8 cellular contexts compared by ENCODE assay signal in genomic region chr6:116280960-116281316, GRCh38. TPM values are rescaled to one million over a fixed set of nuclear protein-coding genes. Genes with fewer than 3 reads are reported as not detected.
DNase-seq lines count a peak whose midpoint lies in the region; ATAC-seq, FAIRE-seq and TF ChIP-seq lines count a peak whose summit lies in the region.

No MANE protein-coding gene starts in this region.

- no peak for ATAC-seq in heart left ventricle
- no peak for ATAC-seq in upper lobe of right lung
- no peak for ATAC-seq in aorta (ENCODE audit: low FRiP score)

- TF ChIP-seq CTCF in heart left ventricle (IDR thresholded peaks at IDR 0.05) (no peak), astrocyte (IDR thresholded peaks at IDR 0.05; ENCODE audit: insufficient read depth, low read depth, low read length) (no peak), upper lobe of right lung (IDR thresholded peaks at IDR 0.05) (no peak)

- H3K4me1 ChIP-seq in heart left ventricle (peaks cover 8 to 56% (median 42%) of the 10 kb centered on the region in 12 donors), astrocyte (ENCODE audit: insufficient read depth, low read length) (peaks cover 20% of the 10 kb centered on the region), mesodermal cell (ENCODE audit: control insufficient read depth, insufficient read depth, low read length, poor library complexity, severe bottlenecking) (peaks cover 8% of the 10 kb centered on the region), upper lobe of right lung (peaks cover 30% of the 10 kb centered on the region), aorta (ENCODE audit: control insufficient read depth in 1 of 2, insufficient read depth in 2 of 2, low read length in 2 of 2) (peaks cover 0 to 7% of the 10 kb centered on the region in 2 donors)

- H3K27ac Mint-ChIP-seq in astrocyte (ENCODE audit: unreplicated experiment), result peak overlapping the region; percentile 99

- no peaks in the 10 kb centered on the region for H3K27me3 Mint-ChIP-seq in astrocyte (ENCODE audit: low read depth, unreplicated experiment)

- TF ChIP-seq POLR2A in heart left ventricle (IDR thresholded peaks at IDR 0.05), result no peak

- peaks cover 32% of the 10 kb centered on the region for H4K20me1 ChIP-seq in astrocyte (ENCODE audit: insufficient read depth, low read length)

- H3K79me2 ChIP-seq in astrocyte (ENCODE audit: insufficient read depth, low read length), result peaks cover 36% of the 10 kb centered on the region

- intact Hi-C loops in heart left ventricle (cut with DNase I), result loop anchor here in 8 of 10 donors (1.0 to 10.0 kb wide), 8 partner anchors 27 to 284 kb away; partner anchors contain the start of genes DSE (in 2 of the 8) and TSPYL4 (in 1 of the 8)
- intact Hi-C loops in cardiac septum (cut with DNase I), result loop anchor here (10.0 kb wide), 1 partner anchor 164 kb away; no protein-coding TSS in a partner anchor
- intact Hi-C loops in upper lobe of right lung (cut with DNase I), result no loop called here
- intact Hi-C loops in aorta (cut with DNase I), result loop anchor here (5.0 to 10.0 kb wide), 4 partner anchors 91 to 284 kb away; partner anchors contain the start of gene DSE (in 1 of the 2)

- H3K4me3 Mint-ChIP-seq in astrocyte (ENCODE audit: unreplicated experiment), result peak overlapping the region; percentile 98

- H3K27ac ChIP-seq in heart left ventricle, result peak overlapping the region in 10 of 12 donors; percentile 89 to 99 (median 97)
- H3K27ac ChIP-seq in astrocyte (ENCODE audit: low read depth, low read length), result no peak overlapping the region
- H3K27ac ChIP-seq in mesodermal cell (ENCODE audit: low read depth, low read length, severe bottlenecking), result no peak overlapping the region
- peak overlapping the region; percentile 97 for H3K27ac ChIP-seq in upper lobe of right lung
- no peak overlapping the region for H3K27ac ChIP-seq in aorta (ENCODE audit: low read depth in 1 of 2, low read length in 2 of 2)

- H3K36me3 ChIP-seq in heart left ventricle (peaks cover 0 to 22% (median 6%) of the 10 kb centered on the region in 9 donors), astrocyte (ENCODE audit: insufficient read depth, low read length) (peaks cover 11% of the 10 kb centered on the region), mesodermal cell (ENCODE audit: control insufficient read depth, insufficient read depth, low read length) (peaks cover 18% of the 10 kb centered on the region), upper lobe of right lung (no peaks in the 10 kb centered on the region), aorta (ENCODE audit: control insufficient read depth in 1 of 2, insufficient read depth in 2 of 2, low read length in 1 of 2) (no peaks in the 10 kb centered on the region)

- peak overlapping the region; percentile 88 for H3K4me2 ChIP-seq in astrocyte (ENCODE audit: low read length)

- WGBS in heart left ventricle, 4 donors, result 83 to 88% (median 84%) methylated on average over 5 of the region's 5 CpGs
- 86 to 98% methylated on average over 4 to 5 of the region's 5 CpGs for WGBS in mesodermal cell (ENCODE audit: insufficient coverage in 2 of 2), 2 experiments
- 87 to 92% methylated on average over 5 of the region's 5 CpGs for WGBS in aorta, 2 donors

- no peaks in the 10 kb centered on the region for H3K9me3 Mint-ChIP-seq in astrocyte (ENCODE audit: unreplicated experiment)

- no peak for FAIRE-seq in astrocyte (lab: Jason Lieb, UNC)

- H3K4me1 Mint-ChIP-seq in astrocyte (ENCODE audit: low read depth, unreplicated experiment), result peaks cover 4% of the 10 kb centered on the region

- no peak for DNase-seq in heart left ventricle
- DNase-seq in cardiac septum (ENCODE audit: low spot score), result no peak
- DNase-seq in astrocyte (ENCODE audit: low read depth), result no peak
- no peak for DNase-seq in upper lobe of right lung
- no peak for DNase-seq in hypothalamus (lab: John Stamatoyannopoulos, UW)
- DNase-seq in aorta, result no peak
- DNase-seq in NCI-H2107 treated with DMSO at 0.1 percent for 48 hours (lab: John Stamatoyannopoulos, UW; ENCODE audit: unreplicated experiment), result no peak

- no peak overlapping the region for H3K9ac ChIP-seq in astrocyte (ENCODE audit: low read length)

- peaks cover 2% of the 10 kb centered on the region for H3K36me3 Mint-ChIP-seq in astrocyte (ENCODE audit: low read depth, unreplicated experiment)

- H2AFZ ChIP-seq in astrocyte (ENCODE audit: low read depth, low read length), result no peak overlapping the region

- H3K27me3 ChIP-seq in heart left ventricle, result no peaks in the 10 kb centered on the region
- no peaks in the 10 kb centered on the region for H3K27me3 ChIP-seq in astrocyte (ENCODE audit: insufficient read depth, low read length)
- no peaks in the 10 kb centered on the region for H3K27me3 ChIP-seq in upper lobe of right lung
- no peaks in the 10 kb centered on the region for H3K27me3 ChIP-seq in aorta (ENCODE audit: control insufficient read depth in 1 of 2, insufficient read depth in 2 of 2, low read length in 1 of 2)

- peak overlapping the region in 6 of 12 donors; percentile 76 to 97 (median 86) for H3K4me3 ChIP-seq in heart left ventricle
- H3K4me3 ChIP-seq in astrocyte (ENCODE audit: insufficient read depth, low read depth, low read length), result no peak overlapping the region
- peak overlapping the region; percentile 88 for H3K4me3 ChIP-seq in mesodermal cell (ENCODE audit: extremely low read depth, insufficient read depth, low read length, poor library complexity, severe bottlenecking)
- peak overlapping the region; percentile 89 for H3K4me3 ChIP-seq in upper lobe of right lung
- no peak overlapping the region for H3K4me3 ChIP-seq in aorta (ENCODE audit: low read length in 2 of 2)

- no peaks in the 10 kb centered on the region for H3K9me3 ChIP-seq in heart left ventricle
- no peaks in the 10 kb centered on the region for H3K9me3 ChIP-seq in astrocyte (ENCODE audit: insufficient read depth, low read depth, low read length)
- no peaks in the 10 kb centered on the region for H3K9me3 ChIP-seq in mesodermal cell (ENCODE audit: control insufficient read depth, low read length)
- H3K9me3 ChIP-seq in upper lobe of right lung, result no peaks in the 10 kb centered on the region
- no peaks in the 10 kb centered on the region for H3K9me3 ChIP-seq in aorta (ENCODE audit: control insufficient read depth, low read length)

RNA-seq across cellular contexts. Expression of gene TSPYL1, which starts 1.2 kb away (rescaled TPM):
- total RNA-seq in heart left ventricle, result 100 to 1,000 TPM in 5 of 9 donors, 10 to 100 TPM in 4; 81.5 to 150 (median 103) TPM
- 10 to 100 TPM; 24.8 to 68.5 TPM for polyA plus RNA-seq in heart left ventricle
- total RNA-seq in cardiac septum, result 125 TPM
- 87.8 and 91.7 TPM in 2 replicates for total RNA-seq in astrocyte
- polyA plus RNA-seq in mesodermal cell (2013, experiment 1 of 2), result 42.1 TPM
- polyA plus RNA-seq in mesodermal cell (2013, experiment 2 of 2), result 40.2 TPM
- 86.2 TPM for total RNA-seq in upper lobe of right lung
- 10 to 100 TPM; 77.2 to 78.0 TPM for total RNA-seq in aorta
- polyA plus RNA-seq in aorta, result 10 to 100 TPM; 30.8 to 32.2 TPM

RNA-seq across cellular contexts. Expression of gene TSPYL4, which starts 27.1 kb away (rescaled TPM):
- total RNA-seq in heart left ventricle, result 10 to 100 TPM; 26.0 to 34.1 (median 30.5) TPM
- polyA plus RNA-seq in heart left ventricle, result 10 to 100 TPM in 1 of 2 donors, 1 to 10 TPM in 1; 8.0 to 52.8 TPM
- total RNA-seq in cardiac septum, result 29.7 TPM
- 22.2 and 25.8 TPM in 2 replicates for total RNA-seq in astrocyte
- 20.6 TPM for polyA plus RNA-seq in mesodermal cell (2013, experiment 1 of 2)
- 19.6 TPM for polyA plus RNA-seq in mesodermal cell (2013, experiment 2 of 2)
- 13.6 TPM for total RNA-seq in upper lobe of right lung
- 10 to 100 TPM; 15.7 to 18.4 TPM for total RNA-seq in aorta
- polyA plus RNA-seq in aorta, result 10 to 100 TPM; 10.5 to 19.1 TPM

Comparison
In these comparisons a context has a peak if more than half of its experiments do, and no peak if none do; other contexts are left out.
1. H3K27ac ChIP-seq: peak in heart left ventricle (10 of 12) and upper lobe of right lung (single experiment); none in astrocyte (single experiment), mesodermal cell (single experiment) and aorta (0 of 2).
2. H3K4me3 ChIP-seq: peak in mesodermal cell (single experiment) and upper lobe of right lung (single experiment); none in astrocyte (single experiment) and aorta (0 of 2).